19 cellular contexts compared by ENCODE assay signal in the genomic region with DNA sequence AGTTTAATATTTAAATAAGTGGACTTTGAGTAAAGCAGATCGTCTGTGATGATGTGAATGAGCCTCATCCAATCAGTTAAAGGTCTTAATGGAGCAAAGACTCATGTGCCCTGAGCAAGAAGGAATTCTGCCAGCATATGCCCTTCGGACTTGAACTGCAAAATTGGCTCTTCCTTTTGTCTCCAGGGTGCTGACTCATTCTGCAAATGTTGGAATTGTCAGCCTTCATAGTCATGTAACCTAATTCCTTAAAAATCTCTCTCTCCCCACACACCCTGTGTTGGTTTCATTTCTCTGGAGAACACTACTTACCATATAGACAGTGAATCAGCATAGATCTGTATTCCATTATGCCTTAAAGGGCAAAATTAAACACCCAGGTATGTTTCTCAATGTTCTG.
A peak's percentile ranks its signal among the peaks of the same experiment; 100 is the strongest.
DNase-seq lines count a peak whose midpoint lies in the region; ATAC-seq and TF ChIP-seq lines count a peak whose summit lies in the region.
"Had no signal": no experiment of that assay in that cellular context is flagged by ENCODE, and none has a peak within 500 bp of the region (broad histone marks: within the 10 kb centered on the region; RNA-seq: fewer than 3 reads in every experiment).

No MANE protein-coding gene starts in this region.

- peak; percentile 36 for DNase-seq in GM04504 (ENCODE audit: low read depth)
- peak; percentile 51 for DNase-seq in RWPE2 (ENCODE audit: low spot score)
- peak; percentile 92 for DNase-seq in dedifferentiated amniotic fluid mesenchymal stem cell (ENCODE audit: extremely low spot score)
- DNase-seq in renal cortical epithelial cell (ENCODE audit: low read depth): peak; percentile 13
- DNase-seq in amygdala (lab: John Stamatoyannopoulos, UW): no peak
- no peak for DNase-seq in occipital lobe (lab: John Stamatoyannopoulos, UW)
- DNase-seq in stimulated activated CD4-positive, alpha-beta T cell treated with anti-CD3 and anti-CD28 coated beads, Interleukin-4, amount 100 ng/mL, for 1 hour: no peak
- no peak for DNase-seq in KG1 (lab: John Stamatoyannopoulos, UW)
- DNase-seq: activated CD8-positive, alpha-beta T cell treated with anti-CD3 and anti-CD28 coated beads, Interleukin-2, amount 10 ng/mL, durations not matched to agents 7 days and 5 days; DND-41; HCEC 1CT; left ventricle myocardium superior; naive thymus-derived CD4-positive, alpha-beta T cell; NCI-H510A treated with DMSO at 0.1 percent for 48 hours; stimulated activated CD4-positive, alpha-beta T cell treated with anti-CD3 and anti-CD28 coated beads, Interleukin-2, amount 100 ng/mL, for 48 hours; WERI-Rb-1 had no signal

- no peaks in the 10 kb centered on the region for H3K36me3 ChIP-seq in RWPE2 (ENCODE audit: low read depth)
- H3K36me3 ChIP-seq: ascending aorta, tibial nerve, WERI-Rb-1 had no signal

- peak; percentile 100 for ATAC-seq in RWPE2 (ENCODE audit: low read depth)
- ATAC-seq: activated CD8-positive, alpha-beta T cell treated with anti-CD3 and anti-CD28 coated beads, Interleukin-2, amount 10 ng/mL, durations not matched to agents 7 days and 5 days; activated T-helper 17 cell treated with anti-CD3 and anti-CD28 coated beads, Interleukin-2, amount 50 U/mL, for 72 hours; left ventricle myocardium superior; naive thymus-derived CD4-positive, alpha-beta T cell had no signal

- peak overlapping the region; percentile 50 for H3K27ac ChIP-seq in RWPE2 (ENCODE audit: poor library complexity, severe bottlenecking)
- H3K27ac ChIP-seq: ascending aorta, tibial nerve, WERI-Rb-1 had no signal

- TF ChIP-seq CTCF in RWPE2 (IDR thresholded peaks at IDR 0.05; ENCODE audit: poor library complexity, severe bottlenecking): no peak

- no peaks in the 10 kb centered on the region for H3K27me3 ChIP-seq in RWPE2 (ENCODE audit: insufficient read depth, poor library complexity, severe bottlenecking)
- H3K27me3 ChIP-seq: ascending aorta, tibial nerve had no signal

- no peaks in the 10 kb centered on the region for H3K9me3 ChIP-seq in RWPE2 (ENCODE audit: severe bottlenecking)
- H3K9me3 ChIP-seq: ascending aorta, tibial nerve had no signal

- H3K4me1 ChIP-seq in RWPE2 (ENCODE audit: insufficient read depth, poor library complexity, severe bottlenecking): peaks cover 5% of the 10 kb centered on the region
- H3K4me1 ChIP-seq: ascending aorta, tibial nerve had no signal

- no peak overlapping the region for H3K4me3 ChIP-seq in RWPE2 (ENCODE audit: severe bottlenecking)
- H3K4me3 ChIP-seq: ascending aorta, tibial nerve had no signal

Comparison
In these comparisons a context has a peak if more than half of its experiments do, and no peak if none do; other contexts are left out.
1. DNase-seq: peak in GM04504 (single experiment), RWPE2 (single experiment), dedifferentiated amniotic fluid mesenchymal stem cell (single experiment) and renal cortical epithelial cell (single experiment); none in amygdala (0 of 56), occipital lobe (single experiment), stimulated activated CD4-positive, alpha-beta T cell treated with anti-CD3 and anti-CD28 coated beads, Interleukin-4, amount 100 ng/mL, for 1 hour (single experiment) and KG1 (single experiment).